Comparison of ENCODE assay signal across 22 cellular contexts in the genomic region with DNA sequence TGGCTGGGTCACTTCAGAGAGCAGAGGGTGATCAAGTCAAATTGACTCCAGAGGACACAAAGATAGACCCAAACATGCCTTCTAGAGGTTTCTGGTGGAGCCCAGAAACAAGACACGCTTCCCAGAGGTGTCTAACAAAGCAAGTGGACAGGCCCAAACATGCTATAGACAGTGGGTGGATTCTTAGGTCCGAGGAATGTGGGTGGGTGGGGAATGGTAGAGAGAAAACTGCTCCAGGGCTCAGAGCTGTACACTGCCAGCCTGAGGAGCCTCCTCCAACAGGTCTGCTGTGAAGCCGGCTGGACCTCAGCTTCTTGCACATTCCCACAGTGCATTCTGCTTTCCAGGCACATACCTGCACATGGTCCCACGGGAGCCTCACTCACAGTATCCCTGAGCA.
DNase-seq lines count a peak whose midpoint lies in the region; ATAC-seq, FAIRE-seq and TF ChIP-seq lines count a peak whose summit lies in the region.
"Had no signal": no experiment of that assay in that cellular context is flagged by ENCODE, and none has a peak within 500 bp of the region (broad histone marks: within the 10 kb centered on the region; RNA-seq: fewer than 3 reads in every experiment).

No MANE protein-coding gene starts in this region.

- no peaks in the 10 kb centered on the region for H3K79me1 ChIP-seq in mesenchymal stem cell (replicated peaks; ENCODE audit: low read length, poor library complexity, severe bottlenecking)

- H3K4me1 ChIP-seq in mesenchymal stem cell (ENCODE audit: control insufficient read depth, insufficient read depth, low read depth, low read length), result no peaks in the 10 kb centered on the region
- H3K4me1 ChIP-seq: SJCRH30 had no signal

- no peak overlapping the region for H3K14ac ChIP-seq in mesenchymal stem cell (ENCODE audit: low read length in 2 of 2)

- peak; percentile 58 for FAIRE-seq in bronchial epithelial cell (lab: Jason Lieb, UNC)
- FAIRE-seq: D721Med, GM12892 had no signal

- no peak for ATAC-seq in HG02970 (IDR thresholded peaks at IDR 0.05; ENCODE audit: low FRiP score, unreplicated experiment)
- ATAC-seq: PC-3 had no signal

- H2BK12ac ChIP-seq in mesenchymal stem cell (ENCODE audit: low read length in 2 of 2), result no peak overlapping the region

- H3K18ac ChIP-seq in mesenchymal stem cell (ENCODE audit: low read depth in 1 of 2, low read length in 2 of 2), result no peak overlapping the region

- no peak overlapping the region for H3K4me3 ChIP-seq in bronchial epithelial cell (ENCODE audit: low read depth, low read length)
- no peak overlapping the region for H3K4me3 ChIP-seq in mesenchymal stem cell (ENCODE audit: insufficient read depth in 1 of 2, low read depth in 1 of 2, low read length in 2 of 2)
- H3K4me3 ChIP-seq: SJCRH30 had no signal

- H2BK5ac ChIP-seq in mesenchymal stem cell (ENCODE audit: low read depth, low read length, poor library complexity, severe bottlenecking), result peak overlapping the region; percentile 20

- no peak overlapping the region for H2AFZ ChIP-seq in mesenchymal stem cell (ENCODE audit: low read depth, low read length)

- POLR2A ChIA-PET in RWPE1 (lab: Yijun Ruan, JAX; ENCODE audit: low non-redundant PET), result interaction anchor here (0.6 kb wide), 1 partner anchor 312 kb away, joined by 3 read pairs; no protein-coding TSS in a partner anchor

- H2AK5ac ChIP-seq in mesenchymal stem cell (ENCODE audit: low read length, severe bottlenecking), result no peak overlapping the region

- DNase-seq in RWPE1 (ENCODE audit: low spot score), result peak; percentile 86
- DNase-seq in bronchial epithelial cell (ENCODE audit: low read depth), result peak; percentile 92
- DNase-seq in mesenchymal stem cell, result no peak
- no peak for DNase-seq in germinal center (ENCODE audit: low spot score)
- no peak for DNase-seq in glomerular visceral epithelial cell (ENCODE audit: extremely low spot score)
- no peak for DNase-seq in NK-92 (lab: John Stamatoyannopoulos, UW; ENCODE audit: unreplicated experiment)
- DNase-seq: ACHN; C1 segment of cervical spinal cord; CD8-positive, alpha-beta memory T cell; H7; Karpas-422; MM.1S; NCI-H1092 treated with DMSO at 0.1 percent for 48 hours; NCI-H1694; NCI-H2081 treated with DMSO at 0.1 percent for 48 hours; NCI-H446 treated with DMSO at 0.1 percent for 48 hours; PC-3; SJCRH30 had no signal

- H3K27ac ChIP-seq in RWPE1 (no peak overlapping the region), mesenchymal stem cell (ENCODE audit: low read length, poor library complexity, severe bottlenecking) (no peak overlapping the region)
- H3K27ac ChIP-seq: HL-60, SJCRH30 had no signal

- 63% methylated on average over 4 of the region's 4 CpGs for WGBS in mesenchymal stem cell

- CTCF ChIA-PET in RWPE1 (lab: Yijun Ruan, JAX), result interaction anchor here (0.6 kb wide), 1 partner anchor 234 kb away, joined by 4 read pairs; no protein-coding TSS in a partner anchor

- H2BK120ac ChIP-seq in mesenchymal stem cell (ENCODE audit: low read depth, low read length), result no peak overlapping the region

- H3K4me2 ChIP-seq in mesenchymal stem cell (ENCODE audit: low read length, poor library complexity, severe bottlenecking), result no peak overlapping the region

- no peak overlapping the region for H3K9ac ChIP-seq in mesenchymal stem cell (ENCODE audit: low read length)

- no peak overlapping the region for H2BK15ac ChIP-seq in mesenchymal stem cell (ENCODE audit: low read depth, poor library complexity, severe bottlenecking)

- H3K36me3 ChIP-seq in bronchial epithelial cell (ENCODE audit: control insufficient read depth, insufficient read depth, low read length), result no peaks in the 10 kb centered on the region
- H3K36me3 ChIP-seq in mesenchymal stem cell (ENCODE audit: control insufficient read depth in 1 of 2, insufficient read depth in 2 of 2, low read depth in 1 of 2, low read length in 2 of 2), result no peaks in the 10 kb centered on the region
- H3K36me3 ChIP-seq: SJCRH30 had no signal

- H3K27me3 ChIP-seq in bronchial epithelial cell (ENCODE audit: control insufficient read depth, insufficient read depth, low read length) (peaks cover 2% of the 10 kb centered on the region), mesenchymal stem cell (ENCODE audit: control insufficient read depth in 1 of 2, insufficient read depth in 1 of 2, low read length in 2 of 2) (peaks cover 5 to 51% of the 10 kb centered on the region in 2 experiments)
- H3K27me3 ChIP-seq: SJCRH30 had no signal

- H4K8ac ChIP-seq in mesenchymal stem cell (ENCODE audit: low read length), result no peak overlapping the region

- H3K9me3 ChIP-seq in mesenchymal stem cell (ENCODE audit: control insufficient read depth, low read length), result peaks cover 13% of the 10 kb centered on the region
- H3K9me3 ChIP-seq: SJCRH30 had no signal

- H4K91ac ChIP-seq in mesenchymal stem cell (ENCODE audit: low read length), result no peak overlapping the region

- TF ChIP-seq CTCF in RWPE1 (conservative IDR thresholded peaks at IDR 0.05; ENCODE audit: low read depth), result no peak
- TF ChIP-seq CTCF in bronchial epithelial cell (IDR thresholded peaks at IDR 0.05; ENCODE audit: insufficient read depth, low read length, severe bottlenecking), result no peak

- H3K23ac ChIP-seq in mesenchymal stem cell (ENCODE audit: low read length in 2 of 2), result no peak overlapping the region

- H3K4ac ChIP-seq in mesenchymal stem cell (ENCODE audit: low read depth in 1 of 2, low read length in 2 of 2), result no peak overlapping the region

Comparison
In these comparisons a context has a peak if more than half of its experiments do, and no peak if none do; other contexts are left out.
1. DNase-seq: peak in RWPE1 (single experiment) and bronchial epithelial cell (single experiment); none in mesenchymal stem cell (single experiment), germinal center (single experiment), glomerular visceral epithelial cell (single experiment) and NK-92 (single experiment).